Comparison of ENCODE assay signal across 16 cellular contexts in the genomic region with DNA sequence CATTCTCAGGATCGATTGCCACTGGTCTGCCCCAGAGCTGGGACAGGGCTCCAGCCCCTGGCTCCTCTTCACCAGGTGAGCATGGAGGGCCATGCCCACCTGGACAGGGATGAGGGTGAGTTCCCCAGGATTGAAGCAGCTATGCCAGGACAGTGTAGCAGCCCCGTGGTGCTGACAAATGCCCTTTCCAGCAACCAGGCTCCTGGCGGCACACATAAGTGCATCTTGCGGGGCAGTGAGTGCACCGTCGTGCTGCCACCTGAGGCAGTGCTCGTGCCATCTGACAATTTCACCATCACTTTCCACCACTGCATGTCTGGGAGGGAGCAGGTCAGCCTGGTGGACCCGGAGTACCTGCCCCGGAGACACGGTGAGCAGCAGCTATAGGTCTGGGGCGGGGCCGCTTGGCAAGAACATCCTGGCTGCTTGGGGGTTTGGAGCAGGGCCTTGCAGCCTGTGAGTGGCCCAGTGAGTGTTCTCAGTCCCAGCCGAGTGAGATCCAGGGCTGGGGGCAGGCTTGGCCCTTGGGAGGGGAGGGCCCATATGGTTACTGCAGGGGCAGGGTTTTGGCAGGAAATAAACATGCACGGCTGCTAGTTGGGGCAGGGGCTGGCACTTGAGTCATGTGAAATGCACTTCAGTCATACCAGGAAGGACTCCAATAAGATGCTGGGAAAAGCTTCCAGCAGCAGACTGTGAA. TPM values are rescaled to one million over a fixed set of nuclear protein-coding genes. Genes with fewer than 3 reads are reported as not detected.
DNase-seq lines count a peak whose midpoint lies in the region; ATAC-seq, FAIRE-seq and TF ChIP-seq lines count a peak whose summit lies in the region.
"Had no signal": no experiment of that assay in that cellular context is flagged by ENCODE, and none has a peak within 500 bp of the region (broad histone marks: within the 10 kb centered on the region; RNA-seq: fewer than 3 reads in every experiment).

No MANE protein-coding gene starts in this region.

- H3K9me3 Mint-ChIP-seq in activated CD4-positive, alpha-beta T cell treated with anti-CD3 and anti-CD28 coated beads, Interleukin-2, amount 10 ng/mL, durations not matched to agents 24 days and 14 days, result no peaks in the 10 kb centered on the region
- no peaks in the 10 kb centered on the region for H3K9me3 Mint-ChIP-seq in activated T-helper 1 cell treated with anti-CD3 and anti-CD28 coated beads, Interleukin-12 subunit alpha, Interleukin-12 subunit beta, Interleukin-2, Interleukin-4 antibody, amounts not matched to agents 30 ng/mL and 10 ng/mL and 1 ng/mL, durations not matched to agents 14 hours and 24 hours and 36 hours

- peak overlapping the region; percentile 36 for H3K4me3 Mint-ChIP-seq in activated CD4-positive, alpha-beta T cell treated with anti-CD3 and anti-CD28 coated beads, Interleukin-2, amount 10 ng/mL, durations not matched to agents 24 days and 14 days
- H3K4me3 Mint-ChIP-seq in activated T-helper 1 cell treated with anti-CD3 and anti-CD28 coated beads, Interleukin-12 subunit alpha, Interleukin-12 subunit beta, Interleukin-2, Interleukin-4 antibody, amounts not matched to agents 30 ng/mL and 10 ng/mL and 1 ng/mL, durations not matched to agents 14 hours and 24 hours and 36 hours, result peak overlapping the region; percentile 30

- peak; percentile 55 for DNase-seq in activated CD4-positive, alpha-beta T cell treated with anti-CD3 and anti-CD28 coated beads, Interleukin-2, amount 10 ng/mL, durations not matched to agents 24 days and 14 days
- no peak for DNase-seq in activated CD4-positive, alpha-beta T cell treated with anti-CD3 and anti-CD28 coated beads for 4 hours
- DNase-seq in GM12891 (ENCODE audit: insufficient read length, low spot score) (no peak), kidney tubule cell (ENCODE audit: low spot score) (peak; percentile 10), NCI-H2227 treated with DMSO at 0.1 percent for 48 hours (lab: John Stamatoyannopoulos, UW) (no peak), activated gamma-delta T cell (lab: John Stamatoyannopoulos, UW) (no peak)
- DNase-seq in activated T-helper 1 cell treated with anti-CD3 and anti-CD28 coated beads, Interleukin-12 subunit alpha, Interleukin-12 subunit beta, Interleukin-2, Interleukin-4 antibody, amounts not matched to agents 30 ng/mL and 10 ng/mL and 1 ng/mL, durations not matched to agents 14 hours and 24 hours and 36 hours (ENCODE audit: low spot score), result no peak
- DNase-seq: 8988T, C1 segment of cervical spinal cord, NCI-H1092, NCI-H1694 treated with DMSO at 0.1 percent for 48 hours, NCI-H774, SHP77 treated with DMSO at 0.1 percent for 48 hours had no signal

- peak overlapping the region; percentile 59 for H3K27ac Mint-ChIP-seq in activated CD4-positive, alpha-beta T cell treated with anti-CD3 and anti-CD28 coated beads, Interleukin-2, amount 10 ng/mL, durations not matched to agents 24 days and 14 days
- H3K27ac Mint-ChIP-seq in activated T-helper 1 cell treated with anti-CD3 and anti-CD28 coated beads, Interleukin-12 subunit alpha, Interleukin-12 subunit beta, Interleukin-2, Interleukin-4 antibody, amounts not matched to agents 30 ng/mL and 10 ng/mL and 1 ng/mL, durations not matched to agents 14 hours and 24 hours and 36 hours, result peak overlapping the region; percentile 40

- H3K27me3 Mint-ChIP-seq in activated CD4-positive, alpha-beta T cell treated with anti-CD3 and anti-CD28 coated beads, Interleukin-2, amount 10 ng/mL, durations not matched to agents 24 days and 14 days, result no peaks in the 10 kb centered on the region
- H3K27me3 Mint-ChIP-seq in activated T-helper 1 cell treated with anti-CD3 and anti-CD28 coated beads, Interleukin-12 subunit alpha, Interleukin-12 subunit beta, Interleukin-2, Interleukin-4 antibody, amounts not matched to agents 30 ng/mL and 10 ng/mL and 1 ng/mL, durations not matched to agents 14 hours and 24 hours and 36 hours (ENCODE audit: insufficient read depth), result peaks cover 1% of the 10 kb centered on the region

- peaks cover 3% of the 10 kb centered on the region for H3K36me3 Mint-ChIP-seq in activated CD4-positive, alpha-beta T cell treated with anti-CD3 and anti-CD28 coated beads, Interleukin-2, amount 10 ng/mL, durations not matched to agents 24 days and 14 days (ENCODE audit: low read depth)
- H3K36me3 Mint-ChIP-seq in activated T-helper 1 cell treated with anti-CD3 and anti-CD28 coated beads, Interleukin-12 subunit alpha, Interleukin-12 subunit beta, Interleukin-2, Interleukin-4 antibody, amounts not matched to agents 30 ng/mL and 10 ng/mL and 1 ng/mL, durations not matched to agents 14 hours and 24 hours and 36 hours (ENCODE audit: low read depth), result no peaks in the 10 kb centered on the region

- peaks cover 41% of the 10 kb centered on the region for H3K4me1 Mint-ChIP-seq in activated CD4-positive, alpha-beta T cell treated with anti-CD3 and anti-CD28 coated beads, Interleukin-2, amount 10 ng/mL, durations not matched to agents 24 days and 14 days
- peaks cover 53% of the 10 kb centered on the region for H3K4me1 Mint-ChIP-seq in activated T-helper 1 cell treated with anti-CD3 and anti-CD28 coated beads, Interleukin-12 subunit alpha, Interleukin-12 subunit beta, Interleukin-2, Interleukin-4 antibody, amounts not matched to agents 30 ng/mL and 10 ng/mL and 1 ng/mL, durations not matched to agents 14 hours and 24 hours and 36 hours (ENCODE audit: low read depth)

- no peak for ATAC-seq in GM19397 (IDR thresholded peaks at IDR 0.05; ENCODE audit: unreplicated experiment)
- ATAC-seq: Panc1 had no signal

- intact Hi-C loops in activated CD4-positive, alpha-beta T cell treated with anti-CD3 and anti-CD28 coated beads, Interleukin-2, amount 10 ng/mL, durations not matched to agents 24 days and 14 days (cut with micrococcal nuclease), result no loop called here
- intact Hi-C loops in activated T-helper 1 cell treated with anti-CD3 and anti-CD28 coated beads, Interleukin-12 subunit alpha, Interleukin-12 subunit beta, Interleukin-2, Interleukin-4 antibody, amounts not matched to agents 30 ng/mL and 10 ng/mL and 1 ng/mL, durations not matched to agents 14 hours and 24 hours and 36 hours (cut with micrococcal nuclease), result no loop called here

- no peak for TF ChIP-seq POLR2A in GM12891 (IDR thresholded peaks at IDR 0.05; ENCODE audit: low read depth, low read length)

- FAIRE-seq in GM12891 (lab: Jason Lieb, UNC), result peak; percentile 13

TF ChIP-seq in GM12891, 5 proteins besides CTCF, POLR2A, EP300 and RAD21:
- TF ChIP-seq PAX5 (IDR thresholded peaks at IDR 0.05; ENCODE audit: insufficient read depth, low read length, severe bottlenecking) (no peak), POU2F2 (IDR thresholded peaks at IDR 0.05; ENCODE audit: low read depth, low read length) (no peak), SPI1 (IDR thresholded peaks at IDR 0.05; ENCODE audit: low read depth, low read length) (no peak), TAF1 (IDR thresholded peaks at IDR 0.05; ENCODE audit: low read depth, low read length) (no peak), POLR2AphosphoS5 (IDR thresholded peaks at IDR 0.05; ENCODE audit: low read depth, low read length) (no peak)

RNA-seq across cellular contexts. Expression of a gene that starts 6.1 kb away (rescaled TPM):
- 8.5 and 8.7 TPM in 2 replicates for total RNA-seq in activated CD4-positive, alpha-beta T cell treated with anti-CD3 and anti-CD28 coated beads, Interleukin-2, amount 10 ng/mL, durations not matched to agents 24 days and 14 days
- 10.4 TPM for polyA plus RNA-seq in GM12891 (2012; ENCODE audit: low read depth, missing spikeins)
- total RNA-seq in activated T-helper 1 cell treated with anti-CD3 and anti-CD28 coated beads, Interleukin-12 subunit alpha, Interleukin-12 subunit beta, Interleukin-2, Interleukin-4 antibody, amounts not matched to agents 30 ng/mL and 10 ng/mL and 1 ng/mL, durations not matched to agents 14 hours and 24 hours and 36 hours, result 5.3 and 7.8 TPM in 2 replicates
- total RNA-seq: H4 had no signal

Comparison
In these comparisons a context has a peak if more than half of its experiments do, and no peak if none do; other contexts are left out.
1. DNase-seq: peak in activated CD4-positive, alpha-beta T cell treated with anti-CD3 and anti-CD28 coated beads, Interleukin-2, amount 10 ng/mL, durations not matched to agents 24 days and 14 days (single experiment) and kidney tubule cell (single experiment); none in activated CD4-positive, alpha-beta T cell treated with anti-CD3 and anti-CD28 coated beads for 4 hours (0 of 2), GM12891 (single experiment), activated T-helper 1 cell treated with anti-CD3 and anti-CD28 coated beads, Interleukin-12 subunit alpha, Interleukin-12 subunit beta, Interleukin-2, Interleukin-4 antibody, amounts not matched to agents 30 ng/mL and 10 ng/mL and 1 ng/mL, durations not matched to agents 14 hours and 24 hours and 36 hours (single experiment), NCI-H2227 treated with DMSO at 0.1 percent for 48 hours (single experiment) and activated gamma-delta T cell (single experiment).